In genomic region chr12:55746147-55746912, GRCh38 we compare ENCODE assay signal across 9 cellular contexts. TPM values are rescaled to one million over a fixed set of nuclear protein-coding genes. Genes with fewer than 3 reads are reported as not detected.
DNase-seq lines count a peak whose midpoint lies in the region; ATAC-seq and TF ChIP-seq lines count a peak whose summit lies in the region.
"Had no signal": no experiment of that assay in that cellular context is flagged by ENCODE, and none has a peak within 500 bp of the region (broad histone marks: within the 10 kb centered on the region; RNA-seq: fewer than 3 reads in every experiment).

No MANE protein-coding gene starts in this region.

- TF ChIP-seq POLR2A in gastroesophageal sphincter (IDR thresholded peaks at IDR 0.05) (no peak), uterus (IDR thresholded peaks at IDR 0.05) (no peak), GM18505 (IDR thresholded peaks at IDR 0.05; ENCODE audit: borderline replicate concordance, extremely low read depth, insufficient read depth, insufficient read length) (no peak)

- DNase-seq in left ventricle myocardium inferior (no peak), cardiac septum (ENCODE audit: low spot score) (no peak), uterus (no peak), aorta (no peak)
- DNase-seq: activated CD4-positive, alpha-beta T cell treated with anti-CD3 and anti-CD28 coated beads for 1 hour; DMS53; effector CD8-positive, alpha-beta T cell had no signal

- H3K9me3 ChIP-seq in left ventricle myocardium inferior (replicated peaks) (no peaks in the 10 kb centered on the region), gastroesophageal sphincter (no peaks in the 10 kb centered on the region), uterus (no peaks in the 10 kb centered on the region), aorta (ENCODE audit: control insufficient read depth, low read length) (no peaks in the 10 kb centered on the region)

- H3K4me1 ChIP-seq in left ventricle myocardium inferior (peaks cover 55% of the 10 kb centered on the region), gastroesophageal sphincter (peaks cover 0 to 58% (median 31%) of the 10 kb centered on the region in 3 donors), uterus (no peaks in the 10 kb centered on the region), aorta (ENCODE audit: control insufficient read depth in 1 of 2, insufficient read depth in 2 of 2, low read length in 2 of 2) (no peaks in the 10 kb centered on the region)

- H3K4me3 ChIP-seq in left ventricle myocardium inferior = peak overlapping the region; percentile 77
- H3K4me3 ChIP-seq in gastroesophageal sphincter = peak overlapping the region in 1 of 2 donors; percentile 20
- H3K4me3 ChIP-seq in uterus = no peak overlapping the region
- H3K4me3 ChIP-seq in aorta (ENCODE audit: low read length in 2 of 2) = no peak overlapping the region

- TF ChIP-seq EP300 in gastroesophageal sphincter (IDR thresholded peaks at IDR 0.05) = no peak

- H3K27me3 ChIP-seq in left ventricle myocardium inferior (ENCODE audit: low read depth) (no peaks in the 10 kb centered on the region), gastroesophageal sphincter (no peaks in the 10 kb centered on the region), uterus (no peaks in the 10 kb centered on the region), aorta (ENCODE audit: control insufficient read depth in 1 of 2, insufficient read depth in 2 of 2, low read length in 1 of 2) (no peaks in the 10 kb centered on the region)

- intact Hi-C loops in left ventricle myocardium inferior (cut with micrococcal nuclease) = loop anchor here (10.0 kb wide), 1 partner anchor 48 kb away; no protein-coding TSS in a partner anchor
- intact Hi-C loops in cardiac septum (cut with DNase I) = loop anchor here (10.0 kb wide), 2 partner anchors 298 to 368 kb away; partner anchors contain the start of genes RPL41, RPS26 and ZC3H10
- intact Hi-C loops in uterus (cut with DNase I; ENCODE audit: low total_unique reads) = loop anchor here (10.0 kb wide), 1 partner anchor 68 kb away; the partner anchor contains the start of genes ORMDL2 and SARNP
- intact Hi-C loops in aorta (cut with DNase I) = loop anchor here in 1 of 2 donors (5.0 kb wide), 1 partner anchor 36 kb away; no protein-coding TSS in a partner anchor

- TF ChIP-seq CTCF in left ventricle myocardium inferior (IDR thresholded peaks at IDR 0.05; ENCODE audit: borderline replicate concordance) (no peak), gastroesophageal sphincter (IDR thresholded peaks at IDR 0.05) (no peak), uterus (IDR thresholded peaks at IDR 0.05) (no peak)

- peaks cover 3% of the 10 kb centered on the region for H3K36me3 ChIP-seq in left ventricle myocardium inferior
- peaks cover 1 to 26% of the 10 kb centered on the region in 2 donors for H3K36me3 ChIP-seq in gastroesophageal sphincter
- no peaks in the 10 kb centered on the region for H3K36me3 ChIP-seq in uterus
- H3K36me3 ChIP-seq in aorta (ENCODE audit: control insufficient read depth in 1 of 2, insufficient read depth in 2 of 2, low read length in 1 of 2) = peaks cover 0 to 2% of the 10 kb centered on the region in 2 donors

- H3K27ac ChIP-seq in left ventricle myocardium inferior (replicated peaks) (peak overlapping the region; percentile 66), gastroesophageal sphincter (peak overlapping the region in 3 of 4 donors; percentile 32 to 55 (median 52)), uterus (peak overlapping the region; percentile 83 to 91), aorta (ENCODE audit: low read depth in 1 of 2, low read length in 2 of 2) (peak overlapping the region in 1 of 2 donors; percentile 37)

- ATAC-seq in gastroesophageal sphincter (no peak), aorta (ENCODE audit: low FRiP score) (no peak), GM18505 (IDR thresholded peaks at IDR 0.05; ENCODE audit: unreplicated experiment) (no peak)

- 8 to 45% methylated on average over 3 to 4 of the region's 4 CpGs for WGBS in gastroesophageal sphincter (ENCODE audit: low coverage in 1 of 2), 2 donors
- 29 to 37% methylated on average over 4 of the region's 4 CpGs for whole genome bisulfite sequencing in aorta, 2 donors

RNA-seq across cellular contexts. Expression of gene GDF11, which starts 3.4 kb away (rescaled TPM):
- total RNA-seq in left ventricle myocardium inferior = 15.6 TPM
- total RNA-seq in cardiac septum = 18.0 TPM
- 1 to 10 TPM; 2.8 to 9.8 (median 3.6) TPM for total RNA-seq in gastroesophageal sphincter
- 10 to 100 TPM in 1 of 4 donors, 1 to 10 TPM in 2, under 1 TPM in 1; 0.77 to 17.1 (median 5.0) TPM for total RNA-seq in uterus
- total RNA-seq in aorta = 1 to 10 TPM; 6.6 to 9.4 TPM
- polyA plus RNA-seq in aorta = 1 to 10 TPM; 3.0 to 4.2 TPM

RNA-seq across cellular contexts. Expression of gene CD63, which starts 17.5 kb away (rescaled TPM):
- total RNA-seq in left ventricle myocardium inferior (705 TPM), cardiac septum (914 TPM), gastroesophageal sphincter (100 to 1,000 TPM; 500 to 856 (median 792) TPM), uterus (100 to 1,000 TPM; 417 to 911 (median 637) TPM), aorta (1,000 to 10,000 TPM; 1,107 to 1,135 TPM)
- 1,000 to 10,000 TPM; 1,323 to 1,532 TPM for polyA plus RNA-seq in aorta

RNA-seq across cellular contexts. Expression of gene RDH5, which starts 26.1 kb away (rescaled TPM):
- total RNA-seq in left ventricle myocardium inferior (12.2 TPM), cardiac septum (26.3 TPM), gastroesophageal sphincter (10 to 100 TPM; 18.0 to 57.0 (median 31.9) TPM), uterus (10 to 100 TPM in 2 of 4 donors, 1 to 10 TPM in 2; 4.1 to 16.8 (median 9.7) TPM), aorta (10 to 100 TPM; 21.9 to 51.1 TPM)
- 10 to 100 TPM; 16.7 to 49.4 TPM for polyA plus RNA-seq in aorta

RNA-seq across cellular contexts. Expression of gene BLOC1S1, which starts 30.5 kb away (rescaled TPM):
- total RNA-seq in left ventricle myocardium inferior = 109 TPM
- 97.7 TPM for total RNA-seq in cardiac septum
- total RNA-seq in gastroesophageal sphincter = 100 to 1,000 TPM; 187 to 214 (median 196) TPM
- total RNA-seq in uterus = 100 to 1,000 TPM in 3 of 4 donors, 10 to 100 TPM in 1; 53.6 to 238 (median 140) TPM
- 100 to 1,000 TPM in 1 of 2 donors, 10 to 100 TPM in 1; 87.3 to 115 TPM for total RNA-seq in aorta
- 100 to 1,000 TPM; 248 to 351 TPM for polyA plus RNA-seq in aorta

RNA-seq across cellular contexts. Expression of gene ITGA7, which starts 38.6 kb away (rescaled TPM):
- total RNA-seq in left ventricle myocardium inferior = 520 TPM
- 806 TPM for total RNA-seq in cardiac septum
- 100 to 1,000 TPM; 143 to 260 (median 182) TPM for total RNA-seq in gastroesophageal sphincter
- 100 to 1,000 TPM in 1 of 4 donors, 10 to 100 TPM in 2, 1 to 10 TPM in 1; 6.8 to 167 (median 29.4) TPM for total RNA-seq in uterus
- total RNA-seq in aorta = 100 to 1,000 TPM; 463 to 747 TPM
- 100 to 1,000 TPM in 1 of 2 donors, 10 to 100 TPM in 1; 76.1 to 633 TPM for polyA plus RNA-seq in aorta
